Comparison of ENCODE assay signal across 11 cellular contexts in the genomic region with DNA sequence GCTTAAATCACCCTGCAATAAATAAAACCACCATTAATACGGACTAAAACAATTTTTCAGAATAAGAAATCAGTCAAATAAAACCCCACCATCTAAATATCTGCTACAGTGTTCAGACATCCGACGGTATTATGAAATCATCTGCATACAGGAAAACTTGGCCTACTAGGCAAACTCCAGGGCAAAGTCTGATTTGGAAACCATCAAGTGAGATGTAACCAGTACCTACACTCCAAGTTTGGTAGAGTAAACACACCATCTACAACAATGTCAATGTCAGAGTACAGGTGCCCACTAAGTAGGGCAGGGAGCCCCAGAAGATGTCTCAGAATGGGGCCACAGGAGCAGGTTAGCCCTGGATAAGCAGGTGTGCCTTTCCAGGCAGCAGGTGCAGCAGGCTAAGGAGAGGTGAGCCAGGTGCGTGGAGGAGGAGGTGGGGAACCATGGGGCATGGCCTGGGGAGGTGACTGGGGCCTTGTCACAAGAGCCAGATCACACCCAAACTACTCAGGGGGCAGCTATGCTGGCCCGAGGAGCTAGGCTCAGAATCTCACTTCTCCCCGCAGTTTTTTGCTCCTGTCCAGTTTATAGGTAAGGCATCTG. TPM values are rescaled to one million over a fixed set of nuclear protein-coding genes. Genes with fewer than 3 reads are reported as not detected.
DNase-seq lines count a peak whose midpoint lies in the region; ATAC-seq and TF ChIP-seq lines count a peak whose summit lies in the region.
"Had no signal": no experiment of that assay in that cellular context is flagged by ENCODE, and none has a peak within 500 bp of the region (broad histone marks: within the 10 kb centered on the region; RNA-seq: fewer than 3 reads in every experiment).

No MANE protein-coding gene starts in this region.

- no peaks in the 10 kb centered on the region for H3K9me3 ChIP-seq in mammary epithelial cell (replicated peaks; ENCODE audit: insufficient read depth, low read length)
- no peaks in the 10 kb centered on the region for H3K9me3 ChIP-seq in breast epithelium
- H3K9me3 ChIP-seq in upper lobe of right lung: no peaks in the 10 kb centered on the region
- H3K9me3 ChIP-seq: MG63 had no signal

- H3K4me1 Mint-ChIP-seq in MCF 10A (ENCODE audit: insufficient read depth, unreplicated experiment) (peaks cover 52% of the 10 kb centered on the region), natural killer cell (peaks cover 88 to 90% of the 10 kb centered on the region in 2 donors)

- peaks cover 2% of the 10 kb centered on the region for H4K20me1 ChIP-seq in mammary epithelial cell (ENCODE audit: insufficient read depth, low read length)

- TF ChIP-seq POLR2A in breast epithelium (IDR thresholded peaks at IDR 0.05): no peak

- peaks cover 100% of the 10 kb centered on the region for H3K79me2 ChIP-seq in mammary epithelial cell (ENCODE audit: insufficient read depth, low read length)

- BruUV-seq in MCF 10A (replicated peaks; lab: Mats Ljungman, UMichigan): no TSS peak
- BruUV-seq in mammary epithelial cell (replicated peaks; lab: Mats Ljungman, UMichigan): no TSS peak

- POLR2A ChIA-PET in MCF 10A (lab: Yijun Ruan, JAX): interaction anchor here (0.7 to 0.9 kb wide), 2 partner anchors 70 to 180 kb away, joined by 3 read pairs; no protein-coding TSS in a partner anchor

- DNase-seq in MCF 10A (ENCODE audit: unreplicated experiment): no peak
- no peak for DNase-seq in mammary epithelial cell
- no peak for DNase-seq in breast epithelium (ENCODE audit: low spot score in 2 of 2)
- DNase-seq in natural killer cell: no peak
- no peak for DNase-seq in upper lobe of right lung
- no peak for DNase-seq in KBM-7
- DNase-seq: AML-193, hypothalamus, MG63 had no signal

- TF ChIP-seq CTCF in MCF 10A (IDR thresholded peaks at IDR 0.05; ENCODE audit: unreplicated experiment) (no peak), mammary epithelial cell (conservative IDR thresholded peaks at IDR 0.05 in 1 of 2, IDR thresholded peaks at IDR 0.05 in 1 of 2; ENCODE audit: extremely low read depth in 1 of 2, insufficient read depth in 1 of 2, low read depth in 1 of 2, low read length in 2 of 2) (no peak), breast epithelium (IDR thresholded peaks at IDR 0.05) (no peak), natural killer cell (IDR thresholded peaks at IDR 0.05) (no peak), upper lobe of right lung (IDR thresholded peaks at IDR 0.05) (no peak)

- H3K36me3 Mint-ChIP-seq in MCF 10A (ENCODE audit: insufficient read depth, unreplicated experiment) (peaks cover 4% of the 10 kb centered on the region), natural killer cell (no peaks in the 10 kb centered on the region)

- intact Hi-C loops in MCF 10A (cut with micrococcal nuclease): no loop called here
- intact Hi-C loops in mammary epithelial cell (cut with micrococcal nuclease): no loop called here
- intact Hi-C loops in breast epithelium (cut with DNase I; ENCODE audit: low total_unique reads): loop anchor here (2.0 kb wide), 1 partner anchor 41 kb away; no protein-coding TSS in a partner anchor
- intact Hi-C loops in natural killer cell (cut with micrococcal nuclease): no loop called here
- intact Hi-C loops in upper lobe of right lung (cut with DNase I): no loop called here

- no peaks in the 10 kb centered on the region for H3K27me3 Mint-ChIP-seq in MCF 10A (ENCODE audit: insufficient read depth, unreplicated experiment)
- no peaks in the 10 kb centered on the region for H3K27me3 Mint-ChIP-seq in natural killer cell (ENCODE audit: low read depth in 2 of 2)

- WGBS in mammary epithelial cell (ENCODE audit: low coverage, missing lambda C conversion rate): 71% methylated on average over 6 of the region's 6 CpGs

- CTCF ChIA-PET in MCF 10A (lab: Yijun Ruan, JAX): interaction anchor here (0.6 to 1.6 kb wide), 3 partner anchors 19 to 235 kb away, joined by 3 read pairs; no protein-coding TSS in a partner anchor
- CTCF ChIA-PET in mammary epithelial cell (lab: Charles Lee; ENCODE audit: low non-redundant PET): no interaction called here

- H3K4me2 ChIP-seq in mammary epithelial cell (ENCODE audit: insufficient read depth, low read depth, low read length): no peak overlapping the region

- H3K4me3 Mint-ChIP-seq in MCF 10A (ENCODE audit: unreplicated experiment): no peak overlapping the region
- no peak overlapping the region for H3K4me3 Mint-ChIP-seq in natural killer cell

- no peaks in the 10 kb centered on the region for H3K27me3 ChIP-seq in mammary epithelial cell (ENCODE audit: insufficient read depth, low read length)
- H3K27me3 ChIP-seq in breast epithelium: no peaks in the 10 kb centered on the region
- H3K27me3 ChIP-seq in upper lobe of right lung: no peaks in the 10 kb centered on the region
- H3K27me3 ChIP-seq: MG63 had no signal

- H3K4me3 ChIP-seq in mammary epithelial cell (replicated peaks in 1 of 3; ENCODE audit: insufficient read depth in 1 of 3, low read depth in 2 of 3, low read length in 3 of 3): no peak overlapping the region
- no peak overlapping the region for H3K4me3 ChIP-seq in breast epithelium
- no peak overlapping the region for H3K4me3 ChIP-seq in upper lobe of right lung
- H3K4me3 ChIP-seq: MG63 had no signal

- H3K4me1 ChIP-seq in mammary epithelial cell (ENCODE audit: insufficient read depth, low read length) (peaks cover 31% of the 10 kb centered on the region), breast epithelium (peaks cover 40 to 52% of the 10 kb centered on the region in 2 donors), upper lobe of right lung (peaks cover 81% of the 10 kb centered on the region)

- dilution Hi-C loops in mammary epithelial cell (cut with HindIII; ENCODE audit: low sequenced_read_pairs): no loop called here

- H3K36me3 ChIP-seq in mammary epithelial cell (ENCODE audit: insufficient read depth, low read length) (no peaks in the 10 kb centered on the region), breast epithelium (no peaks in the 10 kb centered on the region), upper lobe of right lung (no peaks in the 10 kb centered on the region)

- ATAC-seq in natural killer cell: no peak
- ATAC-seq in upper lobe of right lung: peak; percentile 30
- ATAC-seq in HG03460 (IDR thresholded peaks at IDR 0.05; ENCODE audit: unreplicated experiment): no peak
- ATAC-seq in GM19463 (IDR thresholded peaks at IDR 0.05; ENCODE audit: unreplicated experiment): no peak

- H2AFZ ChIP-seq in mammary epithelial cell (ENCODE audit: low read depth, low read length): no peak overlapping the region

- no peak overlapping the region for H3K9ac ChIP-seq in mammary epithelial cell (ENCODE audit: insufficient read depth, low read length)

- H3K27ac Mint-ChIP-seq in MCF 10A (ENCODE audit: low read depth, unreplicated experiment) (peak overlapping the region; percentile 49), natural killer cell (peak overlapping the region; percentile 67 to 81)

- in situ Hi-C loops in mammary epithelial cell (cut with MboI; ENCODE audit: low sequenced_read_pairs in 2 of 2) (no loop called here), KBM-7 (cut with MboI; ENCODE audit: low pct_unique_long_range_greater_than_20kb, low sequenced_read_pairs) (no loop called here)

- H3K9me3 Mint-ChIP-seq in MCF 10A (ENCODE audit: unreplicated experiment): no peaks in the 10 kb centered on the region
- H3K9me3 Mint-ChIP-seq in natural killer cell: no peaks in the 10 kb centered on the region

- H3K27ac ChIP-seq in mammary epithelial cell (ENCODE audit: insufficient read depth, low read depth, low read length) (no peak overlapping the region), breast epithelium (peak overlapping the region; percentile 81 to 90), upper lobe of right lung (peak overlapping the region; percentile 67)

RNA-seq across cellular contexts. Expression of a gene that starts 59.6 kb away (rescaled TPM):
- total RNA-seq in MCF 10A (2022) (252 and 259 TPM in 2 replicates), mammary epithelial cell (100 to 1,000 TPM; 134 to 309 TPM), breast epithelium (100 to 1,000 TPM; 112 to 114 (median 113) TPM), natural killer cell (100 to 1,000 TPM; 369 to 393 (median 375) TPM), upper lobe of right lung (237 TPM)
- polyA plus RNA-seq in mammary epithelial cell: 337 TPM
- 222 TPM for polyA minus RNA-seq in mammary epithelial cell
